ENCODE assay signal across 1 cellular context in the genomic region with DNA sequence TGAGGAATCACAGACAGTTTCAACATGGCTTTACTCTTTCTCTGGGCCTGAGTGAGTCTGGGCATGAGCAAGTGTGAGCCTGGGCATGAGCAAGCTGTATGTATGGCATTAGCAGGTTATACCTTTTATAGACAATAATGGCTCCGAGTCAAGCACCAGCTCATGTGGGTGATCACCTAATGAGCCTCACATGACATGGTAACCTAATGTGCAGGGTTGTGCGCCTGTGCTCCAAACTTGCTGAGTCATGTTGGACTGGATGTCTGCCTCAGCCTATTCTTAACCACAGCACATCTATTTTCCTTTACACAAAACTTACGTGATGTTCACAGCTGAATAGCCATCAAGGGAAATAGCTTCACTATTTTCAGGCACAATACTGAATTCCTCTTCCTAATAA.
TF ChIP-seq lines count a peak whose summit lies in the region.

No MANE protein-coding gene starts in this region.

TF ChIP-seq in HepG2, 621 proteins besides CTCF, POLR2A, EP300 and RAD21 (continued from another document):
- TF ChIP-seq, protein P1, sequence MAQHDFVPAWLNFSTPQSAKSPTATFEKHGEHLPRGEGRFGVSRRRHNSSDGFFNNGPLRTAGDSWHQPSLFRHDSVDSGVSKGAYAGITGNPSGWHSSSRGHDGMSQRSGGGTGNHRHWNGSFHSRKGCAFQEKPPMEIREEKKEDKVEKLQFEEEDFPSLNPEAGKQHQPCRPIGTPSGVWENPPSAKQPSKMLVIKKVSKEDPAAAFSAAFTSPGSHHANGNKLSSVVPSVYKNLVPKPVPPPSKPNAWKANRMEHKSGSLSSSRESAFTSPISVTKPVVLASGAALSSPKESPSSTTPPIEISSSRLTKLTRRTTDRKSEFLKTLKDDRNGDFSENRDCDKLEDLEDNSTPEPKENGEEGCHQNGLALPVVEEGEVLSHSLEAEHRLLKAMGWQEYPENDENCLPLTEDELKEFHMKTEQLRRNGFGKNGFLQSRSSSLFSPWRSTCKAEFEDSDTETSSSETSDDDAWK (CRISPR knock-in tag; IDR thresholded peaks at IDR 0.05) = no peak
- peak; percentile 48 to 59; a peak in 3 of 4 replicates for TF ChIP-seq MAFK (conservative IDR thresholded peaks at IDR 0.05 in 1 of 2, IDR thresholded peaks at IDR 0.05 in 1 of 2; ENCODE audit: low read length in 2 of 2)
